Comparison of ENCODE assay signal across 8 cellular contexts in genomic region chr14:24215495-24216344, GRCh38.
DNase-seq lines count a peak whose midpoint lies in the region; ATAC-seq lines count a peak whose summit lies in the region.

Gene MDP1, minus strand, starts transcription at chr14:24216066. Its CDS starts 111 bp downstream, at chr14:24215955.

- peak; percentile 72 for ATAC-seq in GM19023 (IDR thresholded peaks at IDR 0.05; ENCODE audit: unreplicated experiment)
- peak; percentile 67 for ATAC-seq in HG03280 (IDR thresholded peaks at IDR 0.05; ENCODE audit: unreplicated experiment)
- ATAC-seq in activated CD4-positive, CD25-positive, alpha-beta regulatory T cell treated with anti-CD3 and anti-CD28 coated beads, Interleukin-2, amount 50 U/mL, for 24 hours: peak; percentile 67 to 68

- DNase-seq in AG20443 (ENCODE audit: low spot score): peak; percentile 92
- DNase-seq in NCI-H345 (lab: John Stamatoyannopoulos, UW): peak; percentile 90
- peak; percentile 96 for DNase-seq in cerebellar cortex (ENCODE audit: low spot score)
- peak; percentile 87 for DNase-seq in kidney tubule cell (ENCODE audit: low spot score)
- peak; percentile 52 to 77 (median 66) for DNase-seq in stimulated activated CD4-positive, alpha-beta T cell treated with anti-CD3 and anti-CD28 coated beads, Interleukin-1b, Interleukin-23, amount 100 ng/mL, for 24 hours (ENCODE audit: low read depth in 4 of 4, low spot score in 1 of 4)

Comparison
In these comparisons a context has a peak if more than half of its experiments do, and no peak if none do; other contexts are left out.
1. Peak in every context shown above with its lines: DNase-seq and ATAC-seq.